Comparison of ENCODE assay signal across 3 cellular contexts in genomic region chr10:32146166-32146565, GRCh38.
"Had no signal": no experiment of that assay in that cellular context is flagged by ENCODE, and none has a peak within 500 bp of the region (broad histone marks: within the 10 kb centered on the region; RNA-seq: fewer than 3 reads in every experiment).

No MANE protein-coding gene starts in this region.

- DNase-seq: GDM1, GF-D8 had no signal

- H3K4me3 ChIP-seq: GM12878 had no signal

- ATAC-seq: GM12878 had no signal
